In the genomic region with DNA sequence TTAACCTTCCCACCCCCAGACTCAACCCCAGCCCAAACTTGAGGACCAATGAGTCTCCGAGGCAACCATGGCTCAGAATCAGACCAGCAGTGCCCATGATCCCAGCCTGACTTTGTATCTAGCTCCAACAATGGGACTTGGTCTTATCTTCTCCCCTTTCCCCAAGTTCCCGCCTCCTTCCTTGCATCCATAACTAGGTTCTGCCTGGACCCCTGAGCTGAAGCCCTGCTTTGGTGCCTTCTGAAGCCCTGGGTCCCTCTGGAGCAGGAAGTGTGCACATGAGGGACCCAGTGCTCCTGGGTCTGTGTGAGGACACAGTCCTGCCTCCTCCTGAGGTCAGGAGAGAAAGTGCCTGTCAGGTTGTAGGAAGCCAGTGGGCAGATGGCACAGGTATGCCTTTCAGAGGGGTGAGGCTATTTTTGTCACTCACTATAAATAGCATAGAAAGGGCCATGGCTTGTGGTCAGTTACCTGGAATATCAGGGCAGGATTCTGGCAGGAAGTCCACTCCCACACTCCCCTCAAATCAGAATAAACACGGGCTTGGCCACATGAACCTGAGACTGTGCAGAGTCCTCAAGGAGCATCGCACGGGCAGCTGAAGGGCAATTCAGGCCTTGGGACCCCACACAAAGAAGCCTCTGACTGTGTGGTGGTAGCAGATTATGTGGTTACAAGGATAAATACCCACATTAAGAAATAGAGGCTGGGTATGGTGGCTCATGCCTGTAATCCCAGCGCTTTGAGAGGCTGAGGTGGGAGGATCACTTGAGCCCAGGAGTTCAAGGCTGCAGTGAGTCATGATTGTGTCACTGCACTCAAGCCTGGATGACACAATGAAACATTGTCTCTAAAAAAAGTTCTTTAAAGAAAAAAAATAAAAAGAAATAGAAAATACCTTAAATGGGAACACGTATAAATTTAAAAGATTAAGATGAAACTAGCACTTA, we compare ENCODE assay signal across 15 cellular contexts. TPM values are rescaled to one million over a fixed set of nuclear protein-coding genes. Genes with fewer than 3 reads are reported as not detected.
DNase-seq lines count a peak whose midpoint lies in the region; ATAC-seq and TF ChIP-seq lines count a peak whose summit lies in the region.
"Had no signal": no experiment of that assay in that cellular context is flagged by ENCODE, and none has a peak within 500 bp of the region (broad histone marks: within the 10 kb centered on the region; RNA-seq: fewer than 3 reads in every experiment).

No MANE protein-coding gene starts in this region.

- peak; percentile 6 for DNase-seq in activated CD8-positive, alpha-beta T cell treated with anti-CD3 and anti-CD28 coated beads for 36 hours
- no peak for DNase-seq in activated CD8-positive, alpha-beta T cell treated with anti-CD3 and anti-CD28 coated beads, Interleukin-2, amount 10 ng/mL, durations not matched to agents 7 days and 5 days
- DNase-seq in SJCRH30 (peak; percentile 46 to 58), esophagus muscularis mucosa (ENCODE audit: extremely low spot score) (peak; percentile 53), stromal cell of bone marrow (ENCODE audit: low read depth) (peak; percentile 39), NCI-H748 treated with DMSO at 0.1 percent for 48 hours (lab: John Stamatoyannopoulos, UW) (no peak), NCI-H1048 (lab: John Stamatoyannopoulos, UW) (no peak)
- DNase-seq: anterior cingulate cortex, H7, KBM-7, mucosa of descending colon, RPMI8226 had no signal

- ATAC-seq in activated CD8-positive, alpha-beta T cell treated with anti-CD3 and anti-CD28 coated beads for 36 hours = no peak
- ATAC-seq in activated CD8-positive, alpha-beta T cell treated with anti-CD3 and anti-CD28 coated beads, Interleukin-2, amount 10 ng/mL, durations not matched to agents 7 days and 5 days = no peak
- no peak for ATAC-seq in GM18907 (IDR thresholded peaks at IDR 0.05; ENCODE audit: unreplicated experiment)
- ATAC-seq: mucosa of descending colon had no signal

- TF ChIP-seq POLR2A in esophagus muscularis mucosa (IDR thresholded peaks at IDR 0.05; ENCODE audit: low read depth) = no peak

- H3K9me3 Mint-ChIP-seq in activated CD8-positive, alpha-beta T cell treated with anti-CD3 and anti-CD28 coated beads for 36 hours = peaks cover 3% of the 10 kb centered on the region
- H3K9me3 Mint-ChIP-seq in activated CD8-positive, alpha-beta T cell treated with anti-CD3 and anti-CD28 coated beads, Interleukin-2, amount 10 ng/mL, durations not matched to agents 7 days and 5 days (ENCODE audit: insufficient read depth) = peaks cover 19% of the 10 kb centered on the region

- H3K4me1 ChIP-seq in SJCRH30 = peaks cover 21% of the 10 kb centered on the region
- H3K4me1 ChIP-seq in esophagus muscularis mucosa = no peaks in the 10 kb centered on the region

- WGBS in esophagus muscularis mucosa = 92% methylated on average over 7 of the region's 7 CpGs

- no peak overlapping the region for H3K27ac Mint-ChIP-seq in activated CD8-positive, alpha-beta T cell treated with anti-CD3 and anti-CD28 coated beads for 36 hours
- no peak overlapping the region for H3K27ac Mint-ChIP-seq in activated CD8-positive, alpha-beta T cell treated with anti-CD3 and anti-CD28 coated beads, Interleukin-2, amount 10 ng/mL, durations not matched to agents 7 days and 5 days

- H3K4me3 ChIP-seq in SJCRH30 (no peak overlapping the region), esophagus muscularis mucosa (no peak overlapping the region)
- H3K4me3 ChIP-seq: mucosa of descending colon, thoracic aorta had no signal

- TF ChIP-seq EP300 in esophagus muscularis mucosa (IDR thresholded peaks at IDR 0.05) = no peak

- H3K27me3 ChIP-seq in SJCRH30 (no peaks in the 10 kb centered on the region; the same call in 1 of the 2 replicates), esophagus muscularis mucosa (no peaks in the 10 kb centered on the region)

- no peaks in the 10 kb centered on the region for H3K27me3 Mint-ChIP-seq in activated CD8-positive, alpha-beta T cell treated with anti-CD3 and anti-CD28 coated beads for 36 hours
- H3K27me3 Mint-ChIP-seq in activated CD8-positive, alpha-beta T cell treated with anti-CD3 and anti-CD28 coated beads, Interleukin-2, amount 10 ng/mL, durations not matched to agents 7 days and 5 days (ENCODE audit: low read depth) = peaks cover 16% of the 10 kb centered on the region

- no peak overlapping the region for H3K27ac ChIP-seq in SJCRH30
- H3K27ac ChIP-seq in esophagus muscularis mucosa (replicated peaks in 1 of 4) = no peak overlapping the region
- H3K27ac ChIP-seq: thoracic aorta, VCaP had no signal

- H3K36me3 Mint-ChIP-seq in activated CD8-positive, alpha-beta T cell treated with anti-CD3 and anti-CD28 coated beads for 36 hours (ENCODE audit: low read depth) = no peaks in the 10 kb centered on the region
- peaks cover 3% of the 10 kb centered on the region for H3K36me3 Mint-ChIP-seq in activated CD8-positive, alpha-beta T cell treated with anti-CD3 and anti-CD28 coated beads, Interleukin-2, amount 10 ng/mL, durations not matched to agents 7 days and 5 days (ENCODE audit: low read depth)

- intact Hi-C loops in activated CD8-positive, alpha-beta T cell treated with anti-CD3 and anti-CD28 coated beads for 36 hours (cut with micrococcal nuclease) = no loop called here
- intact Hi-C loops in esophagus muscularis mucosa (cut with DNase I) = no loop called here

- CTCF ChIA-PET in activated CD8-positive, alpha-beta T cell treated with anti-CD3 and anti-CD28 coated beads for 36 hours (lab: Charles Lee) = interaction anchor here (0.8 kb wide), 1 partner anchor 15 kb away, joined by 3 read pairs; no protein-coding TSS in a partner anchor
- CTCF ChIA-PET in activated CD8-positive, alpha-beta T cell treated with anti-CD3 and anti-CD28 coated beads, Interleukin-2, amount 10 ng/mL, durations not matched to agents 7 days and 5 days (lab: Charles Lee) = no interaction called here

- POLR2A ChIA-PET in activated CD8-positive, alpha-beta T cell treated with anti-CD3 and anti-CD28 coated beads for 36 hours (lab: Charles Lee) = no interaction called here
- POLR2A ChIA-PET in activated CD8-positive, alpha-beta T cell treated with anti-CD3 and anti-CD28 coated beads, Interleukin-2, amount 10 ng/mL, durations not matched to agents 7 days and 5 days (lab: Charles Lee) = no interaction called here

- no peak overlapping the region for H3K4me3 Mint-ChIP-seq in activated CD8-positive, alpha-beta T cell treated with anti-CD3 and anti-CD28 coated beads for 36 hours
- no peak overlapping the region for H3K4me3 Mint-ChIP-seq in activated CD8-positive, alpha-beta T cell treated with anti-CD3 and anti-CD28 coated beads, Interleukin-2, amount 10 ng/mL, durations not matched to agents 7 days and 5 days

- no peak for TF ChIP-seq CTCF in activated CD8-positive, alpha-beta T cell treated with anti-CD3 and anti-CD28 coated beads for 36 hours (IDR thresholded peaks at IDR 0.05)
- no peak for TF ChIP-seq CTCF in esophagus muscularis mucosa (IDR thresholded peaks at IDR 0.05)

- H3K36me3 ChIP-seq in SJCRH30 (no peaks in the 10 kb centered on the region), esophagus muscularis mucosa (no peaks in the 10 kb centered on the region)
- H3K36me3 ChIP-seq: thoracic aorta had no signal

- peaks cover 5% of the 10 kb centered on the region for H3K4me1 Mint-ChIP-seq in activated CD8-positive, alpha-beta T cell treated with anti-CD3 and anti-CD28 coated beads for 36 hours (ENCODE audit: low read depth)
- peaks cover 21% of the 10 kb centered on the region for H3K4me1 Mint-ChIP-seq in activated CD8-positive, alpha-beta T cell treated with anti-CD3 and anti-CD28 coated beads, Interleukin-2, amount 10 ng/mL, durations not matched to agents 7 days and 5 days (ENCODE audit: low read depth)

- H3K9me3 ChIP-seq in SJCRH30 (replicated peaks) (no peaks in the 10 kb centered on the region), esophagus muscularis mucosa (no peaks in the 10 kb centered on the region)
- H3K9me3 ChIP-seq: mucosa of descending colon, thoracic aorta had no signal

RNA-seq across cellular contexts. Expression of gene RCN1, which starts 27.4 kb away (rescaled TPM):
- 10 to 100 TPM; 26.2 to 27.7 TPM for total RNA-seq in activated CD8-positive, alpha-beta T cell treated with anti-CD3 and anti-CD28 coated beads for 36 hours
- total RNA-seq in activated CD8-positive, alpha-beta T cell treated with anti-CD3 and anti-CD28 coated beads, Interleukin-2, amount 10 ng/mL, durations not matched to agents 7 days and 5 days = 10 to 100 TPM; 14.6 to 19.1 TPM
- total RNA-seq in SJCRH30 (2014; rRNA removed; shearing (Covaris generic)) = 200 and 214 TPM in 2 replicates
- 10 to 100 TPM; 27.8 to 67.8 (median 48.8) TPM for total RNA-seq in esophagus muscularis mucosa

Comparison
In these comparisons a context has a peak if more than half of its experiments do, and no peak if none do; other contexts are left out.
1. DNase-seq: peak in activated CD8-positive, alpha-beta T cell treated with anti-CD3 and anti-CD28 coated beads for 36 hours (single experiment), SJCRH30 (2 of 2), esophagus muscularis mucosa (single experiment) and stromal cell of bone marrow (single experiment); none in activated CD8-positive, alpha-beta T cell treated with anti-CD3 and anti-CD28 coated beads, Interleukin-2, amount 10 ng/mL, durations not matched to agents 7 days and 5 days (single experiment), NCI-H748 treated with DMSO at 0.1 percent for 48 hours (single experiment) and NCI-H1048 (single experiment).